1 cellular context compared by ENCODE assay signal in genomic region chr22:22422629-22423112, GRCh38.
TF ChIP-seq lines count a peak whose summit lies in the region.

No MANE protein-coding gene starts in this region.

TF ChIP-seq in WTC11, 78 proteins besides CTCF, POLR2A, EP300 and RAD21 (continued from another document):
- TF ChIP-seq, protein P1, sequence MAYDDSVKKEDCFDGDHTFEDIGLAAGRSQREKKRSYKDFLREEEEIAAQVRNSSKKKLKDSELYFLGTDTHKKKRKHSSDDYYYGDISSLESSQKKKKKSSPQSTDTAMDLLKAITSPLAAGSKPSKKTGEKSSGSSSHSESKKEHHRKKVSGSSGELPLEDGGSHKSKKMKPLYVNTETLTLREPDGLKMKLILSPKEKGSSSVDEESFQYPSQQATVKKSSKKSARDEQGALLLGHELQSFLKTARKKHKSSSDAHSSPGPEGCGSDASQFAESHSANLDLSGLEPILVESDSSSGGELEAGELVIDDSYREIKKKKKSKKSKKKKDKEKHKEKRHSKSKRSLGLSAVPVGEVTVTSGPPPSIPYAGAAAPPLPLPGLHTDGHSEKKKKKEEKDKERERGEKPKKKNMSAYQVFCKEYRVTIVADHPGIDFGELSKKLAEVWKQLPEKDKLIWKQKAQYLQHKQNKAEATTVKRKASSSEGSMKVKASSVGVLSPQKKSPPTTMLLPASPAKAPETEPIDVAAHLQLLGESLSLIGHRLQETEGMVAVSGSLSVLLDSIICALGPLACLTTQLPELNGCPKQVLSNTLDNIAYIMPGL (CRISPR knock-in tag; IDR thresholded peaks at IDR 0.05): no peak
- no peak for TF ChIP-seq ZNF532 (CRISPR knock-in tag; IDR thresholded peaks at IDR 0.05; ENCODE audit: borderline replicate concordance)
- TF ChIP-seq NR3C1 (CRISPR knock-in tag; conservative IDR thresholded peaks at IDR 0.05; ENCODE audit: low read depth): no peak
- TF ChIP-seq FOXJ3 (CRISPR knock-in tag; IDR thresholded peaks at IDR 0.05; ENCODE audit: borderline replicate concordance): no peak
- TF ChIP-seq, protein P2, sequence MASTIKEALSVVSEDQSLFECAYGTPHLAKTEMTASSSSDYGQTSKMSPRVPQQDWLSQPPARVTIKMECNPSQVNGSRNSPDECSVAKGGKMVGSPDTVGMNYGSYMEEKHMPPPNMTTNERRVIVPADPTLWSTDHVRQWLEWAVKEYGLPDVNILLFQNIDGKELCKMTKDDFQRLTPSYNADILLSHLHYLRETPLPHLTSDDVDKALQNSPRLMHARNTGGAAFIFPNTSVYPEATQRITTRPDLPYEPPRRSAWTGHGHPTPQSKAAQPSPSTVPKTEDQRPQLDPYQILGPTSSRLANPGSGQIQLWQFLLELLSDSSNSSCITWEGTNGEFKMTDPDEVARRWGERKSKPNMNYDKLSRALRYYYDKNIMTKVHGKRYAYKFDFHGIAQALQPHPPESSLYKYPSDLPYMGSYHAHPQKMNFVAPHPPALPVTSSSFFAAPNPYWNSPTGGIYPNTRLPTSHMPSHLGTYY (CRISPR knock-in tag; IDR thresholded peaks at IDR 0.05): no peak
- TF ChIP-seq, protein P3, sequence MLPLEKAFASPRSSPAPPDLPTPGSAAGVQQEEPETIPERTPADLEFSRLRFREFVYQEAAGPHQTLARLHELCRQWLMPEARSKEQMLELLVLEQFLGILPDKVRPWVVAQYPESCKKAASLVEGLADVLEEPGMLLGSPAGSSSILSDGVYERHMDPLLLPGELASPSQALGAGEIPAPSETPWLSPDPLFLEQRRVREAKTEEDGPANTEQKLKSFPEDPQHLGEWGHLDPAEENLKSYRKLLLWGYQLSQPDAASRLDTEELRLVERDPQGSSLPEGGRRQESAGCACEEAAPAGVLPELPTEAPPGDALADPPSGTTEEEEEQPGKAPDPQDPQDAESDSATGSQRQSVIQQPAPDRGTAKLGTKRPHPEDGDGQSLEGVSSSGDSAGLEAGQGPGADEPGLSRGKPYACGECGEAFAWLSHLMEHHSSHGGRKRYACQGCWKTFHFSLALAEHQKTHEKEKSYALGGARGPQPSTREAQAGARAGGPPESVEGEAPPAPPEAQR (CRISPR knock-in tag; IDR thresholded peaks at IDR 0.05): no peak
- TF ChIP-seq ELF4 (CRISPR knock-in tag; IDR thresholded peaks at IDR 0.05; ENCODE audit: low read depth): no peak
- TF ChIP-seq, protein P4, sequence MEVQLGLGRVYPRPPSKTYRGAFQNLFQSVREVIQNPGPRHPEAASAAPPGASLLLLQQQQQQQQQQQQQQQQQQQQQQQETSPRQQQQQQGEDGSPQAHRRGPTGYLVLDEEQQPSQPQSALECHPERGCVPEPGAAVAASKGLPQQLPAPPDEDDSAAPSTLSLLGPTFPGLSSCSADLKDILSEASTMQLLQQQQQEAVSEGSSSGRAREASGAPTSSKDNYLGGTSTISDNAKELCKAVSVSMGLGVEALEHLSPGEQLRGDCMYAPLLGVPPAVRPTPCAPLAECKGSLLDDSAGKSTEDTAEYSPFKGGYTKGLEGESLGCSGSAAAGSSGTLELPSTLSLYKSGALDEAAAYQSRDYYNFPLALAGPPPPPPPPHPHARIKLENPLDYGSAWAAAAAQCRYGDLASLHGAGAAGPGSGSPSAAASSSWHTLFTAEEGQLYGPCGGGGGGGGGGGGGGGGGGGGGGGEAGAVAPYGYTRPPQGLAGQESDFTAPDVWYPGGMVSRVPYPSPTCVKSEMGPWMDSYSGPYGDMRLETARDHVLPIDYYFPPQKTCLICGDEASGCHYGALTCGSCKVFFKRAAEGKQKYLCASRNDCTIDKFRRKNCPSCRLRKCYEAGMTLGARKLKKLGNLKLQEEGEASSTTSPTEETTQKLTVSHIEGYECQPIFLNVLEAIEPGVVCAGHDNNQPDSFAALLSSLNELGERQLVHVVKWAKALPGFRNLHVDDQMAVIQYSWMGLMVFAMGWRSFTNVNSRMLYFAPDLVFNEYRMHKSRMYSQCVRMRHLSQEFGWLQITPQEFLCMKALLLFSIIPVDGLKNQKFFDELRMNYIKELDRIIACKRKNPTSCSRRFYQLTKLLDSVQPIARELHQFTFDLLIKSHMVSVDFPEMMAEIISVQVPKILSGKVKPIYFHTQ (CRISPR knock-in tag; IDR thresholded peaks at IDR 0.05): no peak
- no peak for TF ChIP-seq ZNF263 (CRISPR knock-in tag; IDR thresholded peaks at IDR 0.05; ENCODE audit: low read depth)
- TF ChIP-seq, protein P5, sequence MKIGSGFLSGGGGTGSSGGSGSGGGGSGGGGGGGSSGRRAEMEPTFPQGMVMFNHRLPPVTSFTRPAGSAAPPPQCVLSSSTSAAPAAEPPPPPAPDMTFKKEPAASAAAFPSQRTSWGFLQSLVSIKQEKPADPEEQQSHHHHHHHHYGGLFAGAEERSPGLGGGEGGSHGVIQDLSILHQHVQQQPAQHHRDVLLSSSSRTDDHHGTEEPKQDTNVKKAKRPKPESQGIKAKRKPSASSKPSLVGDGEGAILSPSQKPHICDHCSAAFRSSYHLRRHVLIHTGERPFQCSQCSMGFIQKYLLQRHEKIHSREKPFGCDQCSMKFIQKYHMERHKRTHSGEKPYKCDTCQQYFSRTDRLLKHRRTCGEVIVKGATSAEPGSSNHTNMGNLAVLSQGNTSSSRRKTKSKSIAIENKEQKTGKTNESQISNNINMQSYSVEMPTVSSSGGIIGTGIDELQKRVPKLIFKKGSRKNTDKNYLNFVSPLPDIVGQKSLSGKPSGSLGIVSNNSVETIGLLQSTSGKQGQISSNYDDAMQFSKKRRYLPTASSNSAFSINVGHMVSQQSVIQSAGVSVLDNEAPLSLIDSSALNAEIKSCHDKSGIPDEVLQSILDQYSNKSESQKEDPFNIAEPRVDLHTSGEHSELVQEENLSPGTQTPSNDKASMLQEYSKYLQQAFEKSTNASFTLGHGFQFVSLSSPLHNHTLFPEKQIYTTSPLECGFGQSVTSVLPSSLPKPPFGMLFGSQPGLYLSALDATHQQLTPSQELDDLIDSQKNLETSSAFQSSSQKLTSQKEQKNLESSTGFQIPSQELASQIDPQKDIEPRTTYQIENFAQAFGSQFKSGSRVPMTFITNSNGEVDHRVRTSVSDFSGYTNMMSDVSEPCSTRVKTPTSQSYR (CRISPR knock-in tag; IDR thresholded peaks at IDR 0.05): no peak
